Comparison of ENCODE assay signal across 23 cellular contexts in the genomic region with DNA sequence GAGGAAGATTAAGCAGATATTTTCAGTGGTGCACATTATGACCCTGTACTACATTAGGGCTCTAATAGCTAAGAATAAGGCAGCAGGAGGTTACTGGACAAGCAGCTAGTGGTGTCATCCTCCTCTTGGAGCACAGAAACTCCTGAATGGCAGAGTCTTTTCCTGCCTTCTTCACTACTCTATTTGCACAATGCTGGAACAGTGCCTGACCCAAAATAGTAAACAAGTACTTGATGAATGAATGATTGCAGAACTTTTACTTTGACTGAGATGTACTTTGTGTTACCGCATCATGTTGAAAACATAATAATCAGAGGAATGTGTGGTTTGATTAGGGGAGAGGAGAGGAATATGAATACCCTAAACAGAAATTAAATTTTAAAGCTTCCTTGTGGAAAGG.
"Had no signal": no experiment of that assay in that cellular context is flagged by ENCODE, and none has a peak within 500 bp of the region (broad histone marks: within the 10 kb centered on the region; RNA-seq: fewer than 3 reads in every experiment).

No MANE protein-coding gene starts in this region.

- DNase-seq: activated CD4-positive, alpha-beta T cell treated with anti-CD3 and anti-CD28 coated beads for 48 hours; activated CD4-positive, alpha-beta T cell treated with anti-CD3 and anti-CD28 coated beads, Interleukin-2, amount 50 U/mL, for 48 hours; activated CD8-positive, alpha-beta memory T cell treated with anti-CD3 and anti-CD28 coated beads for 24 hours; activated gamma-delta T cell; activated naive CD4-positive, alpha-beta T cell treated with anti-CD3 and anti-CD28 coated beads, Interleukin-2, amount 50 U/mL, for 16 hours; activated T-cell treated with anti-CD3 and anti-CD28 coated beads, Interleukin-2, amount 50 U/mL, for 24 hours; amygdala; dorsolateral prefrontal cortex; effector memory CD4-positive, alpha-beta T cell; head of caudate nucleus; hippocampal formation; kidney; midbrain; naive thymus-derived CD4-positive, alpha-beta T cell; ovary; right lobe of liver; small intestine; stimulated activated CD4-positive, alpha-beta T cell treated with anti-CD3 and anti-CD28 coated beads, Interleukin-4, amount 100 ng/mL, for 24 hours; T1000; trophoblast cell; WERI-Rb-1 had no signal

- H3K4me3 ChIP-seq: dorsolateral prefrontal cortex, gastroesophageal sphincter, ovary, right lobe of liver, thoracic aorta had no signal
